1 cellular context compared by ENCODE assay signal in the genomic region with DNA sequence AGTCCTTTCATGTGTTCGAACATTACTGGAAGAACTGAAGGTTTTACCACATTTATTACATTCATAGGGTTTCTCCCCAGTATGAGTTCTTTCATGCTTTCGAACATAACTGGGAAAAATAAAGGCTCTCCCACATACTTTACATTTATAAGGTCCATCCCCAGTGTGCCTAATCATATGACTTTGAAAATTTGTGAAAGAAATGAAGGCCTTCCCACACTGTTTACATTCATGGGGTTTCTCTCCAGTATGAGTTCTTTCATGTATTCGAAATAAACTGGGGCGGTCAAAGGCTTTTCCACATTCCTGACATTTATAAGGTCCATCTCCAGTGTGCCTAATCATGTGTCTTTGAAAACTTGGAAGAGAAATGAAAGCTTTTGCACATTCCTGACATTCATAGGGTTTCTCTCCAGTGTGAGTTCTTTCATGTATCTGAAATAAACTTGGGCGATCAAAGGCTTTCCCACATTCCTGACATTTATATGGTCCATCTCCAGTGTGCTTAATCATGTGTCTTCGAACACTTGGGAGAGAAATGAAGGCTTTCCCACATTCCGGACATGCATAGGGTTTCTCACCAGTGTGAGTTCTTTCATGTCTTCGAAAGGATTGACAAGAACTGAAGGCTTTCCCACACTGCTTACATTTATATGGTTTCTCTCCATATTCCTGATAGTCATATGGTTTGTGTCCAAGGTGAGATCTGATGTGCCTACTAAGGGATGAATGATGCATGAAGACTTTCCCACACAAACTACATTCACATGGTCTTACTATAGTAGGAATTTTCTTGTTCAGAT.
TF ChIP-seq lines count a peak whose summit lies in the region.

No MANE protein-coding gene starts in this region.

TF ChIP-seq in HEK293, 187 proteins besides CTCF, POLR2A, EP300 and RAD21 (continued from another document):
- TF ChIP-seq, protein P1, sequence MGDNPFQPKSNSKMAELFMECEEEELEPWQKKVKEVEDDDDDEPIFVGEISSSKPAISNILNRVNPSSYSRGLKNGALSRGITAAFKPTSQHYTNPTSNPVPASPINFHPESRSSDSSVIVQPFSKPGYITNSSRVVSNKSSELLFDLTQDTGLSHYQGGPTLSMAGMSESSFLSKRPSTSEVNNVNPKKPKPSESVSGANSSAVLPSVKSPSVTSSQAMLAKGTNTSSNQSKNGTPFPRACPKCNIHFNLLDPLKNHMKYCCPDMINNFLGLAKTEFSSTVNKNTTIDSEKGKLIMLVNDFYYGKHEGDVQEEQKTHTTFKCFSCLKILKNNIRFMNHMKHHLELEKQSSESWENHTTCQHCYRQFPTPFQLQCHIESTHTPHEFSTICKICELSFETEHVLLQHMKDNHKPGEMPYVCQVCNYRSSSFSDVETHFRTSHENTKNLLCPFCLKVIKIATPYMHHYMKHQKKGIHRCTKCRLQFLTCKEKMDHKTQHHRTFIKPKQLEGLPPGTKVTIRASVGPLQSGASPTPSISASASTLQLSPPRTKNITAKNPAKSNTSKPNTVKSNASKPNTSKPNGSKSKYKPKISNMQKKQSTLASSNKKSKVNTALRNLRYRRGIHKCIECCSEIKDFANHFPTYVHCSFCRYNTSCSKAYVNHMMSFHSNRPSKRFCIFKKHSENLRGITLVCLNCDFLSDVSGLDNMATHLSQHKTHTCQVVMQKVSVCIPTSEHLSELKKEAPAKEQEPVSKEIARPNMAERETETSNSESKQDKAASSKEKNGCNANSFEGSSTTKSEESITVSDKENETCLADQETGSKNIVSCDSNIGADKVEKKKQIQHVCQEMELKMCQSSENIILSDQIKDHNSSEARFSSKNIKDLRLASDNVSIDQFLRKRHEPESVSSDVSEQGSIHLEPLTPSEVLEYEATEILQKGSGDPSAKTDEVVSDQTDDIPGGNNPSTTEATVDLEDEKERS (tag by site-specific recombination; IDR thresholded peaks at IDR 0.05): peak; percentile 75
- TF ChIP-seq ZNF571 (tag by site-specific recombination; IDR thresholded peaks at IDR 0.05) (no peak), ZNF529 (tag by site-specific recombination; IDR thresholded peaks at IDR 0.05; ENCODE audit: insufficient replicate concordance) (peak; percentile 72), ZNF274 (IDR thresholded peaks at IDR 0.05; ENCODE audit: low read length) (peak; percentile 59; the same call in 1 of the 2 replicates), ZNF274 (tag by site-specific recombination; IDR thresholded peaks at IDR 0.05; ENCODE audit: borderline replicate concordance) (peak; percentile 93), ZBTB21 (tag by site-specific recombination; IDR thresholded peaks at IDR 0.05) (no peak), ZNF626 (tag by site-specific recombination; IDR thresholded peaks at IDR 0.05) (peak; percentile 86; the same call in 1 of the 2 replicates)
- TF ChIP-seq, protein P2, sequence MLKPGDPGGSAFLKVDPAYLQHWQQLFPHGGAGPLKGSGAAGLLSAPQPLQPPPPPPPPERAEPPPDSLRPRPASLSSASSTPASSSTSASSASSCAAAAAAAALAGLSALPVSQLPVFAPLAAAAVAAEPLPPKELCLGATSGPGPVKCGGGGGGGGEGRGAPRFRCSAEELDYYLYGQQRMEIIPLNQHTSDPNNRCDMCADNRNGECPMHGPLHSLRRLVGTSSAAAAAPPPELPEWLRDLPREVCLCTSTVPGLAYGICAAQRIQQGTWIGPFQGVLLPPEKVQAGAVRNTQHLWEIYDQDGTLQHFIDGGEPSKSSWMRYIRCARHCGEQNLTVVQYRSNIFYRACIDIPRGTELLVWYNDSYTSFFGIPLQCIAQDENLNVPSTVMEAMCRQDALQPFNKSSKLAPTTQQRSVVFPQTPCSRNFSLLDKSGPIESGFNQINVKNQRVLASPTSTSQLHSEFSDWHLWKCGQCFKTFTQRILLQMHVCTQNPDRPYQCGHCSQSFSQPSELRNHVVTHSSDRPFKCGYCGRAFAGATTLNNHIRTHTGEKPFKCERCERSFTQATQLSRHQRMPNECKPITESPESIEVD (tag by site-specific recombination; IDR thresholded peaks at IDR 0.05): no peak
